ENCODE assay signal across 8 cellular contexts in genomic region chr5:3642231-3642630, GRCh38. TPM values are rescaled to one million over a fixed set of nuclear protein-coding genes. Genes with fewer than 3 reads are reported as not detected.
"Had no signal": no experiment of that assay in that cellular context is flagged by ENCODE, and none has a peak within 500 bp of the region (broad histone marks: within the 10 kb centered on the region; RNA-seq: fewer than 3 reads in every experiment).

No MANE protein-coding gene starts in this region.

- H3K4me3 Mint-ChIP-seq: GM23338, H9, IgD-negative memory B cell had no signal

- H3K27me3 Mint-ChIP-seq: IgD-negative memory B cell had no signal

- FAIRE-seq: H1, H54, HTR-8/SVneo had no signal

- DNase-seq: H9, HCEC 1CT had no signal

- H3K4me3 ChIP-seq: GM23338 had no signal

- H3K4me2 ChIP-seq: GM23338 had no signal

- H3K9me3 Mint-ChIP-seq: H9 had no signal

- H3K36me3 Mint-ChIP-seq: IgD-negative memory B cell had no signal

- H3K27ac Mint-ChIP-seq: GM23338, IgD-negative memory B cell had no signal

- ATAC-seq: GM23338 had no signal

- H2AFZ ChIP-seq: GM23338 had no signal

RNA-seq across cellular contexts. Expression of gene IRX1, which starts 46.6 kb away (rescaled TPM):
- total RNA-seq: HT-29 had no signal
- polyA plus RNA-seq: IgD-negative memory B cell had no signal
